ENCODE assay signal across 12 cellular contexts in the genomic region with DNA sequence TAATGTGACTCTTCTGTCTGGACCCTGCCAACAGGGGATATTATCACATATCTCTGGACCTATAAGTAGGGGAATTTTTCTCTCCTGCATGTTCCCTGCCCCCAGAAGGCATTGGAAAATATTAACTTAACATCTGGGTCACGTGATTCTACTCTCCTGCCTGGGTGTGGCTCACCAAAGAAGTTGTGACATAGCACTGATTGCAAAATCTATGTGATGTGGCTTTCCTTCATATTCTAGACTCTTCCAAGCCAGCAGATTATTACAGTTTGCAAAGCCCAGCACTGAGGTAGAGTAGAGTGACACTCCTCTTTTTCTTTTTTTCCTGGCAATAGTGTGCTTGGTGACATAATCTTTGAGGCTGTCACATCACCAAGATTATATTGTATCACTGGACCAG. TPM values are rescaled to one million over a fixed set of nuclear protein-coding genes. Genes with fewer than 3 reads are reported as not detected.
DNase-seq lines count a peak whose midpoint lies in the region; ATAC-seq and TF ChIP-seq lines count a peak whose summit lies in the region.
"Not testable (repeated sequence)": the region's sequence is repeated elsewhere in the genome, so short reads cannot be mapped to it uniquely, and the experiment has no call there.
"Had no signal": no experiment of that assay in that cellular context is flagged by ENCODE, and none has a peak within 500 bp of the region (broad histone marks: within the 10 kb centered on the region; RNA-seq: fewer than 3 reads in every experiment).

No MANE protein-coding gene starts in this region.

- H3K4me3 ChIP-seq in gastrocnemius medialis = not testable (repeated sequence)

- DNase-seq in gastrocnemius medialis = not testable (repeated sequence)

- not testable (repeated sequence) for H3K27ac ChIP-seq in gastrocnemius medialis

- in situ Hi-C loops in gastrocnemius medialis (cut with MboI; ENCODE audit: low sequenced_read_pairs in 4 of 4) = not testable (repeated sequence)

- TF ChIP-seq CTCF in gastrocnemius medialis (IDR thresholded peaks at IDR 0.05 in 4 of 5, conservative IDR thresholded peaks at IDR 0.05 in 1 of 5) = not testable (repeated sequence)

- not testable (repeated sequence) for H3K36me3 ChIP-seq in gastrocnemius medialis

- intact Hi-C loops in gastrocnemius medialis (cut with DNase I; ENCODE audit: low total_unique reads) = not testable (repeated sequence)

- peak; percentile 43 to 57 for ATAC-seq in gastrocnemius medialis

- H3K4me1 ChIP-seq in gastrocnemius medialis = not testable (repeated sequence)

- not testable (repeated sequence) for H3K27me3 ChIP-seq in gastrocnemius medialis

- not testable (repeated sequence) for TF ChIP-seq POLR2A in gastrocnemius medialis (IDR thresholded peaks at IDR 0.05)

- H3K9me3 ChIP-seq in gastrocnemius medialis = not testable (repeated sequence)

RNA-seq across cellular contexts. Expression of gene BPY2B, which starts 3.4 kb away (rescaled TPM):
- total RNA-seq in gastrocnemius medialis = not detected
- total RNA-seq: A172; A673; B cell; Caco-2; Calu3; CD4-positive, alpha-beta memory T cell; CD4-positive, alpha-beta T cell; CD4-positive, CD25-positive, alpha-beta regulatory T cell; CD8-positive, alpha-beta memory T cell; CD8-positive, alpha-beta T cell; Daoy had no signal
